In genomic region chr17:29214215-29215146, GRCh38 we compare ENCODE assay signal across 20 cellular contexts. TPM values are rescaled to one million over a fixed set of nuclear protein-coding genes. Genes with fewer than 3 reads are reported as not detected.
DNase-seq lines count a peak whose midpoint lies in the region; ATAC-seq, FAIRE-seq and TF ChIP-seq lines count a peak whose summit lies in the region.
"Had no signal": no experiment of that assay in that cellular context is flagged by ENCODE, and none has a peak within 500 bp of the region (broad histone marks: within the 10 kb centered on the region; RNA-seq: fewer than 3 reads in every experiment).

No MANE protein-coding gene starts in this region.

- no peaks in the 10 kb centered on the region for H3K36me3 ChIP-seq in lower lobe of right lung

- no peak for DNase-seq in A549 (ENCODE audit: low read depth in 1 of 2, low spot score in 1 of 2)
- DNase-seq in HTR-8/SVneo (ENCODE audit: insufficient read length, low spot score), result no peak
- peak; percentile 59 for DNase-seq in lower lobe of right lung
- DNase-seq in T-helper 17 cell, result no peak
- DNase-seq in ACHN, result no peak
- no peak for DNase-seq in hepatic stellate cell (ENCODE audit: low spot score)
- DNase-seq: CD4-positive, CD25-positive, alpha-beta regulatory T cell; DMS53; NCI-H1092; NCI-H1694; NCI-H2107; PC-3 had no signal

- H3K9me3 ChIP-seq in A549, result no peaks in the 10 kb centered on the region
- no peaks in the 10 kb centered on the region for H3K9me3 ChIP-seq in lower lobe of right lung
- H3K9me3 ChIP-seq in T-helper 17 cell (ENCODE audit: control insufficient read depth, low read length, poor library complexity, severe bottlenecking), result no peaks in the 10 kb centered on the region

- H3K4me3 ChIP-seq in A549, result no peak overlapping the region
- H3K4me3 ChIP-seq in lower lobe of right lung, result no peak overlapping the region
- H3K4me3 ChIP-seq: GM12878, SK-N-MC had no signal

- intact Hi-C loops in dendritic cell treated with granulocyte-macrophage colony-stimulating factor and Interleukin-4, amounts not matched to agents 40 ng/mL and 50 ng/mL, for 4 days (cut with micrococcal nuclease), result loop anchor here (5.0 kb wide), 2 partner anchors 37 to 78 kb away; partner anchors contain the start of gene NUFIP2
- intact Hi-C loops in lower lobe of right lung (cut with DNase I), result loop anchor here (5.0 kb wide), 1 partner anchor 67 kb away; no protein-coding TSS in a partner anchor

- no peak for TF ChIP-seq RAD21 in A549 (conservative IDR thresholded peaks at IDR 0.05 in 1 of 2, IDR thresholded peaks at IDR 0.05 in 1 of 2)

- CTCF ChIA-PET in A549 (lab: Yijun Ruan, JAX), result interaction anchor here (0.9 to 21.9 kb wide), 16 partner anchors 10 to 377 kb away, joined by 3 to 482 read pairs (median 7); partner anchors contain the start of gene MYO18A

- POLR2A ChIA-PET in A549 (lab: Yijun Ruan, JAX), result no interaction called here

- no peaks in the 10 kb centered on the region for H3K27me3 Mint-ChIP-seq in dendritic cell treated with granulocyte-macrophage colony-stimulating factor and Interleukin-4, amounts not matched to agents 40 ng/mL and 50 ng/mL, for 4 days
- H3K27me3 Mint-ChIP-seq in T-helper 17 cell, result peaks cover 11% of the 10 kb centered on the region
- H3K27me3 Mint-ChIP-seq: CD4-positive, CD25-positive, alpha-beta regulatory T cell had no signal

- 0 out of 3 replicates have a peak, but pooled peaks cover 2% of the 10 kb centered on the region for H3K4me1 ChIP-seq in A549
- H3K4me1 ChIP-seq in lower lobe of right lung, result peaks cover 5% of the 10 kb centered on the region

- no peak for TF ChIP-seq EP300 in A549 (IDR thresholded peaks at IDR 0.05)

- H3K4me3 Mint-ChIP-seq in dendritic cell treated with granulocyte-macrophage colony-stimulating factor and Interleukin-4, amounts not matched to agents 40 ng/mL and 50 ng/mL, for 4 days, result no peak overlapping the region
- no peak overlapping the region for H3K4me3 Mint-ChIP-seq in T-helper 17 cell
- H3K4me3 Mint-ChIP-seq: CD4-positive, CD25-positive, alpha-beta regulatory T cell had no signal

- 75% methylated on average over 8 of the region's 8 CpGs for WGBS in A549 (ENCODE audit: missing lambda C conversion rate)

- no peak overlapping the region for H3K4me2 ChIP-seq in A549

- H3K27me3 ChIP-seq in lower lobe of right lung (ENCODE audit: low read depth), result no peaks in the 10 kb centered on the region

- TF ChIP-seq CTCF in A549 (IDR thresholded peaks at IDR 0.05), result no peak
- no peak for TF ChIP-seq CTCF in lower lobe of right lung (IDR thresholded peaks at IDR 0.05)

- no peaks in the 10 kb centered on the region for H3K36me3 Mint-ChIP-seq in dendritic cell treated with granulocyte-macrophage colony-stimulating factor and Interleukin-4, amounts not matched to agents 40 ng/mL and 50 ng/mL, for 4 days (ENCODE audit: low read depth)
- H3K36me3 Mint-ChIP-seq in T-helper 17 cell (ENCODE audit: low read depth), result no peaks in the 10 kb centered on the region
- H3K36me3 Mint-ChIP-seq: CD4-positive, CD25-positive, alpha-beta regulatory T cell had no signal

- ATAC-seq in A549 (no peak), lower lobe of right lung (peak in 1 of 2 donors; percentile 72), T-helper 17 cell (no peak), HG03565 (IDR thresholded peaks at IDR 0.05; ENCODE audit: unreplicated experiment) (no peak)
- ATAC-seq: GM12878, HCT116, PC-3 had no signal

- in situ Hi-C loops in ACHN (cut with HindIII; ENCODE audit: low pct_ligation_motif_present, low pct_unique_long_range_greater_than_20kb, low sequenced_read_pairs), result no loop called here

- H3K4me1 Mint-ChIP-seq in dendritic cell treated with granulocyte-macrophage colony-stimulating factor and Interleukin-4, amounts not matched to agents 40 ng/mL and 50 ng/mL, for 4 days (ENCODE audit: low read depth), result peaks cover 68% of the 10 kb centered on the region
- peaks cover 6% of the 10 kb centered on the region for H3K4me1 Mint-ChIP-seq in T-helper 17 cell

- FAIRE-seq in A549 (lab: Jason Lieb, UNC) (no peak), HTR-8/SVneo (lab: Jason Lieb, UNC) (peak; percentile 67)
- FAIRE-seq: GM12878, GM19239 had no signal

- no peaks in the 10 kb centered on the region for H3K9me3 Mint-ChIP-seq in dendritic cell treated with granulocyte-macrophage colony-stimulating factor and Interleukin-4, amounts not matched to agents 40 ng/mL and 50 ng/mL, for 4 days

- TF ChIP-seq POLR2A in A549 (IDR thresholded peaks at IDR 0.05; ENCODE audit: low read length), result 0 out of 2 replicates have a peak, but pooled peaks have one; percentile 8

- H3K27ac ChIP-seq in A549, result no peak overlapping the region
- H3K27ac ChIP-seq in lower lobe of right lung, result no peak overlapping the region
- H3K27ac ChIP-seq: SK-N-MC had no signal

- peak overlapping the region; percentile 88 for H3K27ac Mint-ChIP-seq in dendritic cell treated with granulocyte-macrophage colony-stimulating factor and Interleukin-4, amounts not matched to agents 40 ng/mL and 50 ng/mL, for 4 days
- no peak overlapping the region for H3K27ac Mint-ChIP-seq in T-helper 17 cell
- H3K27ac Mint-ChIP-seq: CD4-positive, CD25-positive, alpha-beta regulatory T cell had no signal

TF ChIP-seq in A549, 52 proteins besides CTCF, POLR2A, EP300 and RAD21:
- TF ChIP-seq HOXB5 (CRISPR knock-in tag; IDR thresholded peaks at IDR 0.05) (no peak), CHD4 (IDR thresholded peaks at IDR 0.05; ENCODE audit: borderline replicate concordance) (no peak), MYC (IDR thresholded peaks at IDR 0.05; ENCODE audit: borderline replicate concordance, low read length) (no peak), GATA3 (IDR thresholded peaks at IDR 0.05; ENCODE audit: borderline replicate concordance) (no peak), CHD2 (IDR thresholded peaks at IDR 0.05; ENCODE audit: low read length, partially characterized antibody) (no peak), MAFK (IDR thresholded peaks at IDR 0.05; ENCODE audit: partially characterized antibody) (no peak), ATOH8 (CRISPR knock-in tag; IDR thresholded peaks at IDR 0.05; ENCODE audit: low read depth) (no peak), FOSL2 (IDR thresholded peaks at IDR 0.05) (no peak), FOSL2 (CRISPR knock-in tag; IDR thresholded peaks at IDR 0.05) (no peak), RARB (CRISPR knock-in tag; IDR thresholded peaks at IDR 0.05) (no peak)
- TF ChIP-seq, protein P1, sequence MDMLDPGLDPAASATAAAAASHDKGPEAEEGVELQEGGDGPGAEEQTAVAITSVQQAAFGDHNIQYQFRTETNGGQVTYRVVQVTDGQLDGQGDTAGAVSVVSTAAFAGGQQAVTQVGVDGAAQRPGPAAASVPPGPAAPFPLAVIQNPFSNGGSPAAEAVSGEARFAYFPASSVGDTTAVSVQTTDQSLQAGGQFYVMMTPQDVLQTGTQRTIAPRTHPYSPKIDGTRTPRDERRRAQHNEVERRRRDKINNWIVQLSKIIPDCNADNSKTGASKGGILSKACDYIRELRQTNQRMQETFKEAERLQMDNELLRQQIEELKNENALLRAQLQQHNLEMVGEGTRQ (IDR thresholded peaks at IDR 0.05), result no peak

RNA-seq across cellular contexts. Expression of gene CRYBA1, which starts 32.2 kb away (rescaled TPM):
- polyA plus RNA-seq in A549 (2011; rRNA removed) (0.10 TPM in 1 of 2 replicates, not detected in the other), A549 (2017; fragmentation: RNase III; extraction: RNeasy Plus Mini Kit Qiagen cat#74134 plus additional on column Dnase treatment) (0.12 TPM in 1 of 3 replicates, not detected in the others)
- polyA plus RNA-seq in A549 (2012; cell fraction: cytosol; rRNA removed), result not detected in 2 replicates
- not detected in 2 replicates for polyA plus RNA-seq in A549 (2012; cell fraction: nucleus; rRNA removed)
- not detected in 2 replicates for polyA minus RNA-seq in A549 (2011; rRNA and poly(A)+ RNA removed)
- total RNA-seq in lower lobe of right lung (not detected), T-helper 17 cell (not detected)
- total RNA-seq: A172; CD4-positive, CD25-positive, alpha-beta regulatory T cell; GM12878; LHCN-M2; PC-3 had no signal
- polyA plus RNA-seq: CD4-positive, CD25-positive, alpha-beta regulatory T cell; GM12878 had no signal

RNA-seq across cellular contexts. Expression of gene MYO18A, which starts 34.3 kb away (rescaled TPM):
- polyA plus RNA-seq in A549 (2011; rRNA removed) (12.3 and 26.3 TPM in 2 replicates), A549 (2017; fragmentation: RNase III; extraction: RNeasy Plus Mini Kit Qiagen cat#74134 plus additional on column Dnase treatment) (22.4 to 29.7 TPM (median 28.4 TPM) in 3 replicates)
- polyA plus RNA-seq in A549 (2012; cell fraction: cytosol; rRNA removed), result 8.3 and 9.9 TPM in 2 replicates
- polyA plus RNA-seq in A549 (2012; cell fraction: nucleus; rRNA removed), result 37.5 and 46.4 TPM in 2 replicates
- polyA minus RNA-seq in A549 (2011; rRNA and poly(A)+ RNA removed), result 47.9 and 52.2 TPM in 2 replicates
- total RNA-seq in lower lobe of right lung (59.5 TPM), T-helper 17 cell (100 to 1,000 TPM; 142 to 153 TPM)
